In genomic region chr7:102322202-102322715, GRCh38 we compare ENCODE assay signal across 1 cellular context.
TF ChIP-seq lines count a peak whose summit lies in the region.

No MANE protein-coding gene starts in this region.

TF ChIP-seq in H1, 55 proteins besides CTCF, POLR2A, EP300 and RAD21:
- TF ChIP-seq, protein P1, sequence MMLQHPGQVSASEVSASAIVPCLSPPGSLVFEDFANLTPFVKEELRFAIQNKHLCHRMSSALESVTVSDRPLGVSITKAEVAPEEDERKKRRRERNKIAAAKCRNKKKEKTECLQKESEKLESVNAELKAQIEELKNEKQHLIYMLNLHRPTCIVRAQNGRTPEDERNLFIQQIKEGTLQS (IDR thresholded peaks at IDR 0.05; ENCODE audit: insufficient read depth, low read depth, low read length) = no peak
- TF ChIP-seq BACH1 (IDR thresholded peaks at IDR 0.05; ENCODE audit: low read length) (no peak), RFX5 (IDR thresholded peaks at IDR 0.05; ENCODE audit: borderline replicate concordance, low read depth, low read length) (no peak), RXRA (IDR thresholded peaks at IDR 0.05; ENCODE audit: insufficient read depth, low read depth, low read length) (no peak), SP4 (IDR thresholded peaks at IDR 0.05; ENCODE audit: low read length) (no peak), ZNF274 (IDR thresholded peaks at IDR 0.05; ENCODE audit: borderline replicate concordance, extremely low read depth, low read length) (no peak), HDAC2 (IDR thresholded peaks at IDR 0.05; ENCODE audit: borderline replicate concordance in 1 of 2, low read depth in 2 of 2, low read length in 2 of 2) (no peak), FOSL1 (IDR thresholded peaks at IDR 0.05; ENCODE audit: insufficient read depth, low read depth, low read length) (no peak), NRF1 (IDR thresholded peaks at IDR 0.05; ENCODE audit: low read depth, low read length) (no peak)
- TF ChIP-seq, protein P2, sequence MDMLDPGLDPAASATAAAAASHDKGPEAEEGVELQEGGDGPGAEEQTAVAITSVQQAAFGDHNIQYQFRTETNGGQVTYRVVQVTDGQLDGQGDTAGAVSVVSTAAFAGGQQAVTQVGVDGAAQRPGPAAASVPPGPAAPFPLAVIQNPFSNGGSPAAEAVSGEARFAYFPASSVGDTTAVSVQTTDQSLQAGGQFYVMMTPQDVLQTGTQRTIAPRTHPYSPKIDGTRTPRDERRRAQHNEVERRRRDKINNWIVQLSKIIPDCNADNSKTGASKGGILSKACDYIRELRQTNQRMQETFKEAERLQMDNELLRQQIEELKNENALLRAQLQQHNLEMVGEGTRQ (IDR thresholded peaks at IDR 0.05; ENCODE audit: low read length) = no peak
